Comparison of ENCODE assay signal across 18 cellular contexts in genomic region chr7:137880432-137880831, GRCh38. TPM values are rescaled to one million over a fixed set of nuclear protein-coding genes. Genes with fewer than 3 reads are reported as not detected.
DNase-seq lines count a peak whose midpoint lies in the region; ATAC-seq and TF ChIP-seq lines count a peak whose summit lies in the region.
"Had no signal": no experiment of that assay in that cellular context is flagged by ENCODE, and none has a peak within 500 bp of the region (broad histone marks: within the 10 kb centered on the region; RNA-seq: fewer than 3 reads in every experiment).

No MANE protein-coding gene starts in this region.

- H3K9me3 ChIP-seq in HUES48 (ENCODE audit: control insufficient read depth, insufficient read depth, low read length) = 0 out of 2 replicates have a peak, but pooled peaks cover 5% of the 10 kb centered on the region
- no peaks in the 10 kb centered on the region for H3K9me3 ChIP-seq in mammary epithelial cell (replicated peaks; ENCODE audit: insufficient read depth, low read length)
- H3K9me3 ChIP-seq in neutrophil = no peaks in the 10 kb centered on the region
- no peaks in the 10 kb centered on the region for H3K9me3 ChIP-seq in prostate gland

- no peak for TF ChIP-seq CTCF in AG09309 (IDR thresholded peaks at IDR 0.05; ENCODE audit: control insufficient read depth, insufficient read depth, low read depth, low read length, missing control alignments)
- TF ChIP-seq CTCF in mammary epithelial cell (conservative IDR thresholded peaks at IDR 0.05 in 1 of 2, IDR thresholded peaks at IDR 0.05 in 1 of 2; ENCODE audit: extremely low read depth in 1 of 2, insufficient read depth in 1 of 2, low read depth in 1 of 2, low read length in 2 of 2) = no peak
- TF ChIP-seq CTCF in neutrophil (IDR thresholded peaks at IDR 0.05) = no peak
- no peak for TF ChIP-seq CTCF in prostate gland (IDR thresholded peaks at IDR 0.05)

- dilution Hi-C loops in mammary epithelial cell (cut with HindIII; ENCODE audit: low sequenced_read_pairs) = no loop called here

- peak overlapping the region; percentile 73 for H3K4me2 ChIP-seq in mammary epithelial cell (ENCODE audit: insufficient read depth, low read depth, low read length)

- BruUV-seq in mammary epithelial cell (replicated peaks; lab: Mats Ljungman, UMichigan) = no TSS peak

- no peak for TF ChIP-seq POLR2A in prostate gland (IDR thresholded peaks at IDR 0.05)

- CTCF ChIA-PET in mammary epithelial cell (lab: Charles Lee; ENCODE audit: low non-redundant PET) = no interaction called here

- peaks cover 62% of the 10 kb centered on the region for H3K36me3 ChIP-seq in HUES48 (ENCODE audit: control insufficient read depth, insufficient read depth, low read length)
- peaks cover 1% of the 10 kb centered on the region for H3K36me3 ChIP-seq in mammary epithelial cell (ENCODE audit: insufficient read depth, low read length)
- H3K36me3 ChIP-seq in neutrophil = peaks cover 37% of the 10 kb centered on the region
- peaks cover 3 to 22% of the 10 kb centered on the region in 2 donors for H3K36me3 ChIP-seq in prostate gland

- peak overlapping the region; percentile 95 for H3K27ac ChIP-seq in HUES48 (ENCODE audit: low read depth, low read length)
- H3K27ac ChIP-seq in mammary epithelial cell (ENCODE audit: insufficient read depth, low read depth, low read length) = peak overlapping the region; percentile 73
- peak overlapping the region; percentile 82 for H3K27ac ChIP-seq in neutrophil
- no peak overlapping the region for H3K27ac ChIP-seq in prostate gland

- no peaks in the 10 kb centered on the region for H3K79me2 ChIP-seq in mammary epithelial cell (ENCODE audit: insufficient read depth, low read length)

- H3K9ac ChIP-seq in HUES48 (ENCODE audit: low read depth, low read length) (no peak overlapping the region), mammary epithelial cell (ENCODE audit: insufficient read depth, low read length) (no peak overlapping the region)

- intact Hi-C loops in mammary epithelial cell (cut with micrococcal nuclease) (loop anchor here (5.0 kb wide), 2 partner anchors 63 to 108 kb away; no protein-coding TSS in a partner anchor), prostate gland (cut with DNase I) (no loop called here)

- WGBS in mammary epithelial cell (ENCODE audit: low coverage, missing lambda C conversion rate) = 0% methylated on average over 5 of the region's 5 CpGs
- WGBS in prostate gland = 62% methylated on average over 5 of the region's 5 CpGs

- H3K27me3 ChIP-seq in HUES48 (ENCODE audit: control insufficient read depth, insufficient read depth, low read length) (no peaks in the 10 kb centered on the region), mammary epithelial cell (ENCODE audit: insufficient read depth, low read length) (no peaks in the 10 kb centered on the region), neutrophil (no peaks in the 10 kb centered on the region), prostate gland (replicated peaks; ENCODE audit: insufficient read depth) (no peaks in the 10 kb centered on the region)

- H3K4me1 ChIP-seq in HUES48 (ENCODE audit: control insufficient read depth, insufficient read depth, low read length) = peaks cover 48% of the 10 kb centered on the region
- peaks cover 58% of the 10 kb centered on the region for H3K4me1 ChIP-seq in mammary epithelial cell (ENCODE audit: insufficient read depth, low read length)
- H3K4me1 ChIP-seq in neutrophil (ENCODE audit: control insufficient read depth in 1 of 2, insufficient read depth in 1 of 2, low read depth in 1 of 2, low read length in 1 of 2) = peaks cover 43 to 44% of the 10 kb centered on the region in 2 experiments
- H3K4me1 ChIP-seq in prostate gland (replicated peaks) = no peaks in the 10 kb centered on the region

- H2AFZ ChIP-seq in mammary epithelial cell (ENCODE audit: low read depth, low read length) = peak overlapping the region; percentile 35

- DNase-seq in AG09309 (ENCODE audit: low read depth) (peak; percentile 71), mammary epithelial cell (peak; percentile 88), prostate gland (ENCODE audit: low spot score) (no peak)
- DNase-seq: activated gamma-delta T cell; CD4-positive, alpha-beta T cell; effector CD4-positive, alpha-beta T cell; immature natural killer cell; natural killer cell; NCI-H2227 treated with DMSO at 0.1 percent for 48 hours; SHP77 treated with DMSO at 0.1 percent for 48 hours; stimulated activated CD4-positive, alpha-beta T cell treated with anti-CD3 and anti-CD28 coated beads, Interleukin-2, amount 100 ng/mL, for 24 hours had no signal

- in situ Hi-C loops in mammary epithelial cell (cut with MboI; ENCODE audit: low sequenced_read_pairs in 2 of 2) = loop anchor here in 1 of 2 donors (10.0 kb wide), 1 partner anchor 216 kb away; no protein-coding TSS in a partner anchor

- H4K20me1 ChIP-seq in mammary epithelial cell (ENCODE audit: insufficient read depth, low read length) = no peaks in the 10 kb centered on the region

- H3K4me3 ChIP-seq in AG09309 (ENCODE audit: control insufficient read depth, low read depth, low read length) = no peak overlapping the region
- no peak overlapping the region for H3K4me3 ChIP-seq in HUES48 (ENCODE audit: low read depth, low read length)
- no peak overlapping the region for H3K4me3 ChIP-seq in mammary epithelial cell (replicated peaks in 1 of 3; ENCODE audit: insufficient read depth in 1 of 3, low read depth in 2 of 3, low read length in 3 of 3)
- H3K4me3 ChIP-seq in neutrophil (ENCODE audit: low read depth in 1 of 2, low read length in 1 of 2) = no peak overlapping the region
- H3K4me3 ChIP-seq in prostate gland = no peak overlapping the region
- H3K4me3 ChIP-seq: GM12878, K562 had no signal

- ATAC-seq in GM21360 (IDR thresholded peaks at IDR 0.05; ENCODE audit: unreplicated experiment) (no peak), HG02798 (IDR thresholded peaks at IDR 0.05; ENCODE audit: poor library complexity, unreplicated experiment) (no peak), GM21367 (IDR thresholded peaks at IDR 0.05; ENCODE audit: unreplicated experiment) (no peak)
- ATAC-seq: GM12878, K562, natural killer cell had no signal

RNA-seq across cellular contexts. Expression of gene DGKI, which starts 33.7 kb away (rescaled TPM):
- total RNA-seq in mammary epithelial cell (1 to 10 TPM in 1 of 2 donors, under 1 TPM in 1; 0.35 to 1.5 TPM), prostate gland (1 to 10 TPM in 1 of 2 donors, under 1 TPM in 1; 0.32 to 1.5 TPM)
- polyA plus RNA-seq in mammary epithelial cell = 0.03 TPM
- polyA minus RNA-seq in mammary epithelial cell = not detected
- total RNA-seq: CD4-positive, alpha-beta T cell had no signal
- polyA plus RNA-seq: immature natural killer cell had no signal

Comparison
In these comparisons a context has a peak if more than half of its experiments do, and no peak if none do; other contexts are left out.
1. H3K27ac ChIP-seq: peak in HUES48 (single experiment), mammary epithelial cell (single experiment) and neutrophil (single experiment); none in prostate gland (0 of 2).